In the genomic region with DNA sequence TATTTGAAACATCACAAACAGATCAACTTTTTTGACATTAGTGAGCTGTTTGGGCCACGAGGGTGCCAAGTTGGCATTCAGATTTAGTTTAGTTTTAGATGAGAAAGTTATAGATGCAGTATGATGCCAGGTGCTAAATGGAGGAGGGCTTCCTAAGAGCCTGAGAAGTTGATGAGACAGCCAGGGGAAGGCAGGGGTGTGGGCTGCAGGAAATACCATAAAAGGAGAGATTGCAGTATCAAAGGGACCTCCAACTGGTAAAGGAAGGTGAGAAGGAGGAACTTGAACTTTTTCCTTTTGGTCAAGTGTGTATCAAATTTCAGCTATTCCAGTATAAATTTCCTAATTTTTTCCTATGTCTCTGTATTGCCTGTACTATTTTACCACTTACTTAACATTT, we compare ENCODE assay signal across 3 cellular contexts.
TF ChIP-seq lines count a peak whose summit lies in the region.

No MANE protein-coding gene starts in this region.

TF ChIP-seq in SK-N-SH, 30 proteins besides CTCF, POLR2A, EP300 and RAD21:
- no peak for TF ChIP-seq POLR2AphosphoS5 (IDR thresholded peaks at IDR 0.05; ENCODE audit: low read depth, low read length)
- no peak for TF ChIP-seq FOXJ3 (CRISPR knock-in tag; IDR thresholded peaks at IDR 0.05)
- no peak for TF ChIP-seq FOXM1 (IDR thresholded peaks at IDR 0.05; ENCODE audit: low read depth)
- TF ChIP-seq MXI1 (IDR thresholded peaks at IDR 0.05; ENCODE audit: low read depth, low read length) = no peak
- TF ChIP-seq MEF2A (IDR thresholded peaks at IDR 0.05; ENCODE audit: borderline replicate concordance, low read depth) = no peak
- TF ChIP-seq NFIC (IDR thresholded peaks at IDR 0.05; ENCODE audit: borderline replicate concordance) = no peak
- TF ChIP-seq, protein P1, sequence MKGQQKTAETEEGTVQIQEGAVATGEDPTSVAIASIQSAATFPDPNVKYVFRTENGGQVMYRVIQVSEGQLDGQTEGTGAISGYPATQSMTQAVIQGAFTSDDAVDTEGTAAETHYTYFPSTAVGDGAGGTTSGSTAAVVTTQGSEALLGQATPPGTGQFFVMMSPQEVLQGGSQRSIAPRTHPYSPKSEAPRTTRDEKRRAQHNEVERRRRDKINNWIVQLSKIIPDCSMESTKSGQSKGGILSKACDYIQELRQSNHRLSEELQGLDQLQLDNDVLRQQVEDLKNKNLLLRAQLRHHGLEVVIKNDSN (IDR thresholded peaks at IDR 0.05; ENCODE audit: borderline replicate concordance, low read depth) = no peak
- TF ChIP-seq RFX5 (IDR thresholded peaks at IDR 0.05; ENCODE audit: low read length) = no peak
- no peak for TF ChIP-seq TCF12 (IDR thresholded peaks at IDR 0.05)
- TF ChIP-seq, protein P2, sequence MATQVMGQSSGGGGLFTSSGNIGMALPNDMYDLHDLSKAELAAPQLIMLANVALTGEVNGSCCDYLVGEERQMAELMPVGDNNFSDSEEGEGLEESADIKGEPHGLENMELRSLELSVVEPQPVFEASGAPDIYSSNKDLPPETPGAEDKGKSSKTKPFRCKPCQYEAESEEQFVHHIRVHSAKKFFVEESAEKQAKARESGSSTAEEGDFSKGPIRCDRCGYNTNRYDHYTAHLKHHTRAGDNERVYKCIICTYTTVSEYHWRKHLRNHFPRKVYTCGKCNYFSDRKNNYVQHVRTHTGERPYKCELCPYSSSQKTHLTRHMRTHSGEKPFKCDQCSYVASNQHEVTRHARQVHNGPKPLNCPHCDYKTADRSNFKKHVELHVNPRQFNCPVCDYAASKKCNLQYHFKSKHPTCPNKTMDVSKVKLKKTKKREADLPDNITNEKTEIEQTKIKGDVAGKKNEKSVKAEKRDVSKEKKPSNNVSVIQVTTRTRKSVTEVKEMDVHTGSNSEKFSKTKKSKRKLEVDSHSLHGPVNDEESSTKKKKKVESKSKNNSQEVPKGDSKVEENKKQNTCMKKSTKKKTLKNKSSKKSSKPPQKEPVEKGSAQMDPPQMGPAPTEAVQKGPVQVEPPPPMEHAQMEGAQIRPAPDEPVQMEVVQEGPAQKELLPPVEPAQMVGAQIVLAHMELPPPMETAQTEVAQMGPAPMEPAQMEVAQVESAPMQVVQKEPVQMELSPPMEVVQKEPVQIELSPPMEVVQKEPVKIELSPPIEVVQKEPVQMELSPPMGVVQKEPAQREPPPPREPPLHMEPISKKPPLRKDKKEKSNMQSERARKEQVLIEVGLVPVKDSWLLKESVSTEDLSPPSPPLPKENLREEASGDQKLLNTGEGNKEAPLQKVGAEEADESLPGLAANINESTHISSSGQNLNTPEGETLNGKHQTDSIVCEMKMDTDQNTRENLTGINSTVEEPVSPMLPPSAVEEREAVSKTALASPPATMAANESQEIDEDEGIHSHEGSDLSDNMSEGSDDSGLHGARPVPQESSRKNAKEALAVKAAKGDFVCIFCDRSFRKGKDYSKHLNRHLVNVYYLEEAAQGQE (IDR thresholded peaks at IDR 0.05; ENCODE audit: low read depth, low read length) = no peak
- no peak for TF ChIP-seq EZH2phosphoT487 (IDR thresholded peaks at IDR 0.05; ENCODE audit: borderline replicate concordance, low read depth)

TF ChIP-seq in SK-N-SH treated with all-trans-retinoic acid at 6 μM for 48 hours, 23 proteins besides CTCF, POLR2A, EP300 and RAD21:
- no peak for TF ChIP-seq SNAI2 (CRISPR knock-in tag; IDR thresholded peaks at IDR 0.05)
- no peak for TF ChIP-seq ZNF70 (CRISPR knock-in tag; IDR thresholded peaks at IDR 0.05)
- TF ChIP-seq ARNTL (CRISPR knock-in tag; IDR thresholded peaks at IDR 0.05; ENCODE audit: borderline replicate concordance, low read depth) = no peak
- TF ChIP-seq ZC3H10 (CRISPR knock-in tag; IDR thresholded peaks at IDR 0.05) = no peak

TF ChIP-seq in HepG2, 621 proteins besides CTCF, POLR2A, EP300 and RAD21:
- TF ChIP-seq ZKSCAN1 (IDR thresholded peaks at IDR 0.05; ENCODE audit: low read length) (no peak), ZNF12 (CRISPR knock-in tag; IDR thresholded peaks at IDR 0.05) (no peak), ZBTB8A (CRISPR knock-in tag; IDR thresholded peaks at IDR 0.05; ENCODE audit: borderline replicate concordance, low read depth) (no peak), AHR (CRISPR knock-in tag; IDR thresholded peaks at IDR 0.05) (no peak)
